Comparison of ENCODE assay signal across 19 cellular contexts in the genomic region with DNA sequence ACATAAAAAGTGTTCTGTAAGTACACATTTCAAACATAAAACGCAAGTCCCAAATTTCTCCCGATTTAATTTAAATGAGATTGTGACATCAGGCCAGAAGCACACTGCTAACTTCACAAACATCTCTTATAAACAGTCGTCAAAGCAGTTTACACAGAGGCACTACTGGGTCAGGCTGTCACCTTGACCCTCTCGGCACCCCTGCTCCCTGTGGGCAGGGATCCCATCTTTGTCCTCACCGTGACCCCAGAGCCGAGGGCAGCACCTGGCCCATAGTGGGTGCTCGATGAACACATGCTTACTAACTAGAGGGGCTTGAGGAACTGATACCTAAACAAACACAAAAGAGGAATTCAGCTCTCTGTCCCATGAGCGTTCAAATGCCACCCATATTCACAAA. TPM values are rescaled to one million over a fixed set of nuclear protein-coding genes. Genes with fewer than 3 reads are reported as not detected.
DNase-seq lines count a peak whose midpoint lies in the region; ATAC-seq, FAIRE-seq and TF ChIP-seq lines count a peak whose summit lies in the region.
"Had no signal": no experiment of that assay in that cellular context is flagged by ENCODE, and none has a peak within 500 bp of the region (broad histone marks: within the 10 kb centered on the region; RNA-seq: fewer than 3 reads in every experiment).

No MANE protein-coding gene starts in this region.

- no peak for ATAC-seq in naive thymus-derived CD8-positive, alpha-beta T cell
- no peak for ATAC-seq in HG03139 (IDR thresholded peaks at IDR 0.05; ENCODE audit: unreplicated experiment)

- TF ChIP-seq POLR2A in GM12891 (IDR thresholded peaks at IDR 0.05; ENCODE audit: low read depth, low read length), result no peak

- POLR2A ChIA-PET in naive thymus-derived CD8-positive, alpha-beta T cell (lab: Charles Lee), result no interaction called here

- H3K27ac Mint-ChIP-seq in naive thymus-derived CD8-positive, alpha-beta T cell, result peak overlapping the region in 7 of 10 donors; percentile 38 to 85 (median 48)

- H3K4me1 Mint-ChIP-seq in naive thymus-derived CD8-positive, alpha-beta T cell, result peaks cover 6 to 15% (median 8%) of the 10 kb centered on the region in 4 donors

- DNase-seq in GM12891 (ENCODE audit: insufficient read length, low spot score), result no peak
- no peak for DNase-seq in naive thymus-derived CD8-positive, alpha-beta T cell
- no peak for DNase-seq in activated CD8-positive, alpha-beta memory T cell treated with anti-CD3 and anti-CD28 coated beads for 24 hours
- no peak for DNase-seq in COR-L47 (lab: John Stamatoyannopoulos, UW)
- DNase-seq: CD8-positive, alpha-beta memory T cell; GDM1; GOT3; KBM-7; NCI-H1048; NCI-H146; NCI-H2081; NCI-H510A; NCI-H774 had no signal

- H3K36me3 Mint-ChIP-seq in naive thymus-derived CD8-positive, alpha-beta T cell, result peaks cover 13 to 77% (median 43%) of the 10 kb centered on the region in 3 donors

- no peak overlapping the region for H3K4me3 Mint-ChIP-seq in naive thymus-derived CD8-positive, alpha-beta T cell
- H3K4me3 Mint-ChIP-seq: CD8-positive, alpha-beta memory T cell had no signal

- no peaks in the 10 kb centered on the region for H3K9me3 Mint-ChIP-seq in naive thymus-derived CD8-positive, alpha-beta T cell
- H3K9me3 Mint-ChIP-seq: CD8-positive, alpha-beta memory T cell had no signal

- no peaks in the 10 kb centered on the region for H3K27me3 Mint-ChIP-seq in naive thymus-derived CD8-positive, alpha-beta T cell
- H3K27me3 Mint-ChIP-seq: CD8-positive, alpha-beta memory T cell had no signal

- FAIRE-seq in GM12891 (lab: Jason Lieb, UNC) (peak; percentile 16), endometrium (lab: Jason Lieb, UNC) (peak; percentile 43)
- FAIRE-seq: GM12892 had no signal

- peak overlapping the region; percentile 19 for H3K27ac ChIP-seq in temporal lobe (ENCODE audit: low read depth, low read length)
- H3K27ac ChIP-seq: SJSA1 had no signal

TF ChIP-seq in GM12891, 5 proteins besides CTCF, POLR2A, EP300 and RAD21:
- TF ChIP-seq PAX5 (IDR thresholded peaks at IDR 0.05; ENCODE audit: insufficient read depth, low read length, severe bottlenecking) (no peak), SPI1 (IDR thresholded peaks at IDR 0.05; ENCODE audit: low read depth, low read length) (peak; percentile 28; the same call in 1 of the 2 replicates)
TF ChIP-seq in GM12891: peak in this region for 1.

RNA-seq across cellular contexts. Expression of a gene that starts 22.2 kb away (rescaled TPM):
- 5.6 TPM for polyA plus RNA-seq in GM12891 (2012; ENCODE audit: low read depth, missing spikeins)
- 10 to 100 TPM; 22.3 to 24.5 TPM for total RNA-seq in naive thymus-derived CD8-positive, alpha-beta T cell
- 10 to 100 TPM; 40.3 to 42.5 (median 42.4) TPM for polyA plus RNA-seq in naive thymus-derived CD8-positive, alpha-beta T cell
- total RNA-seq in temporal lobe, result 36.4 TPM

RNA-seq across cellular contexts. Expression of a gene that starts 25.2 kb away (rescaled TPM):
- polyA plus RNA-seq in GM12891 (2012; ENCODE audit: low read depth, missing spikeins), result not detected
- not detected for total RNA-seq in naive thymus-derived CD8-positive, alpha-beta T cell
- polyA plus RNA-seq in naive thymus-derived CD8-positive, alpha-beta T cell, result not detected
- not detected for total RNA-seq in temporal lobe
- total RNA-seq: CD8-positive, alpha-beta memory T cell; M059J; SJSA1 had no signal
- polyA plus RNA-seq: CD8-positive, alpha-beta memory T cell had no signal
